Comparison of ENCODE assay signal across 8 cellular contexts in the genomic region with DNA sequence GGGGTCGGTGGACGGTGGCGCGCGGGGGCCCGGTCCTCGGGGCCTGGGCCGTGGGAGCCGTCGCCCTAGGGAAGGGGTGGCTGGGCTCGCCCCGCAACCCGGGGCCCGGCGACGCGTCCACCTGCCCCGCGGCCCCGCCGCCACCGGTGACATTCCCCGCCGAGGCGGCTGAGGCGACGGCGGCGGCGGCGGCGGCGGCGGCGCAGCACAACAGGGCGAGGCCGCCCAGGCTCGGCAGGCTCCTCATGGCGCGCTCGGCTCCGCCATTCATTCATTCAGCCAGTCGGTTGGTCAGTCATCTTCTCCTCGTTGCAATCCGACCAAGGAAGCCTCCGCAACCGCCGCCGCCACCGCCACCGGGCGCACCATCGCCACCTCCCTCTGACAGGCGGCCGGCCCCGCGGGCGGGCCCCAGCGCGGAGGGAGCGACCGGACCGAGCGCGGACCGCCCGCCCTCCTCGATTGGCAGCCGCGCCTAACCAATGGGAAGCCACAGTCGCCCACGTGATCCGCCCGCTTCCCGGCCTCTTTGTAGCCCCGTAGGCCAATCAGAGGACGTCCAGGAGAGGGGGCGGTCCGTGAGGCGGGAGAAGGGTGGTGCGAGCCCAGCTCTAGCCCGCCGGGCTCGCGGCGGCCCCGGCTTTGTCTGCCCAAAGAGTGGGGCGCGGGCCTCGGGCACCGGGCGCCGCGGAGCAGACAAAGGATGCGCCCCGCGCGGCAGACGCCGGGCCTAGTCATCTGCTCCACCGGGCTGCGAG. TPM values are rescaled to one million over a fixed set of nuclear protein-coding genes. Genes with fewer than 3 reads are reported as not detected.
DNase-seq lines count a peak whose midpoint lies in the region; ATAC-seq and TF ChIP-seq lines count a peak whose summit lies in the region.

Gene MEGF9, minus strand, starts transcription at position 383 of the 758 bp plus-strand sequence. Its CDS starts 112 bp downstream, at position 271.

- H3K4me3 ChIP-seq in osteoblast (ENCODE audit: insufficient read depth, low read length) = peak within 1 kb of the TSS; percentile 88
- H3K4me3 ChIP-seq in testis = peak within 1 kb of the TSS; percentile 72 to 77

- peak within 1 kb of the TSS; percentile 83 for H3K4me2 ChIP-seq in osteoblast (ENCODE audit: insufficient read depth, low read length)

- peak within 1 kb of the TSS; percentile 75 for H3K27ac Mint-ChIP-seq in activated naive CD8-positive, alpha-beta T cell
- H3K27ac Mint-ChIP-seq in glutamatergic neuron (ENCODE audit: unreplicated experiment) = peak within 1 kb of the TSS; percentile 78

- H3K36me3 Mint-ChIP-seq in activated naive CD8-positive, alpha-beta T cell = no peaks in the 10 kb centered on the region
- H3K36me3 Mint-ChIP-seq in glutamatergic neuron (ENCODE audit: unreplicated experiment) = peaks cover 5% of the 10 kb centered on the region

- no peaks in the 10 kb centered on the region for H3K27me3 ChIP-seq in osteoblast (ENCODE audit: insufficient read depth, low read length)
- no peaks in the 10 kb centered on the region for H3K27me3 ChIP-seq in testis

- no peaks in the 10 kb centered on the region for H4K20me1 ChIP-seq in osteoblast (ENCODE audit: insufficient read depth, low read length)

- H3K36me3 ChIP-seq in osteoblast (ENCODE audit: insufficient read depth, low read length) = no peaks in the 10 kb centered on the region
- no peaks in the 10 kb centered on the region for H3K36me3 ChIP-seq in testis (ENCODE audit: low read depth, missing control alignments)

- TF ChIP-seq CTCF in GM10266 (IDR thresholded peaks at IDR 0.05; ENCODE audit: control insufficient read depth, insufficient read depth, low read depth, missing control alignments) (no peak), glutamatergic neuron (IDR thresholded peaks at IDR 0.05; ENCODE audit: partially characterized antibody, unreplicated experiment) (no peak), osteoblast (IDR thresholded peaks at IDR 0.05; ENCODE audit: extremely low read depth, low read depth, low read length) (no peak), testis (IDR thresholded peaks at IDR 0.05) (no peak)

- peak within 1 kb of the TSS; percentile 91 for H2AFZ ChIP-seq in osteoblast (ENCODE audit: low read length)

- intact Hi-C loops in testis (cut with DNase I; ENCODE audit: low total_unique reads) = no loop called here

- H3K4me3 Mint-ChIP-seq in activated naive CD8-positive, alpha-beta T cell = peak within 1 kb of the TSS; percentile 87
- H3K4me3 Mint-ChIP-seq in glutamatergic neuron (ENCODE audit: unreplicated experiment) = peak within 1 kb of the TSS; percentile 96

- H3K79me2 ChIP-seq in osteoblast (ENCODE audit: insufficient read depth, low read length) = peaks cover 40% of the 10 kb centered on the region

- ATAC-seq in HG02623 (IDR thresholded peaks at IDR 0.05; ENCODE audit: unreplicated experiment) = peak; percentile 94
- peak; percentile 98 for ATAC-seq in SK-N-SH treated with all-trans-retinoic acid at 6 μM for 48 hours

- H3K27ac ChIP-seq in osteoblast (ENCODE audit: low read depth, low read length) (peak within 1 kb of the TSS; percentile 69), testis (peak within 1 kb of the TSS; percentile 82 to 90)

- no peaks in the 10 kb centered on the region for H3K9me3 Mint-ChIP-seq in activated naive CD8-positive, alpha-beta T cell (ENCODE audit: low read depth)
- H3K9me3 Mint-ChIP-seq in glutamatergic neuron (ENCODE audit: unreplicated experiment) = peaks cover 4% of the 10 kb centered on the region

- WGBS in testis, 2 donors = 0% methylated on average over 51 of the region's 102 CpGs; no CpG with 5 or more reads in 1 of the 2 donors

- peaks cover 36% of the 10 kb centered on the region for H3K4me1 Mint-ChIP-seq in activated naive CD8-positive, alpha-beta T cell (ENCODE audit: low read depth)
- H3K4me1 Mint-ChIP-seq in glutamatergic neuron (ENCODE audit: low read depth, unreplicated experiment) = peaks cover 14% of the 10 kb centered on the region

- no peaks in the 10 kb centered on the region for H3K27me3 Mint-ChIP-seq in activated naive CD8-positive, alpha-beta T cell
- H3K27me3 Mint-ChIP-seq in glutamatergic neuron (ENCODE audit: unreplicated experiment) = peaks cover 5% of the 10 kb centered on the region

- H3K4me1 ChIP-seq in osteoblast (ENCODE audit: insufficient read depth, low read length) = peaks cover 38% of the 10 kb centered on the region
- peaks cover 17% of the 10 kb centered on the region for H3K4me1 ChIP-seq in testis

- no peaks in the 10 kb centered on the region for H3K9me3 ChIP-seq in osteoblast (ENCODE audit: low read depth, low read length)
- H3K9me3 ChIP-seq in testis = no peaks in the 10 kb centered on the region

- peak; percentile 98 for DNase-seq in GM10266 (ENCODE audit: extremely low spot score)
- DNase-seq in NCI-H1092 treated with DMSO at 0.1 percent for 48 hours (lab: John Stamatoyannopoulos, UW) = peak; percentile 97
- DNase-seq in glutamatergic neuron = peak; percentile 98
- peak; percentile 99 for DNase-seq in osteoblast (ENCODE audit: insufficient read length, low spot score, missing footprints)
- peak; percentile 99 for DNase-seq in testis

- TF ChIP-seq POLR2A in testis (IDR thresholded peaks at IDR 0.05) = peak; percentile 70

TF ChIP-seq in SK-N-SH treated with all-trans-retinoic acid at 6 μM for 48 hours, 23 proteins besides CTCF, POLR2A, EP300 and RAD21 (continues in another document):
- TF ChIP-seq PATZ1 (CRISPR knock-in tag; IDR thresholded peaks at IDR 0.05; ENCODE audit: borderline replicate concordance) (no peak), TCF4 (CRISPR knock-in tag; IDR thresholded peaks at IDR 0.05; ENCODE audit: borderline replicate concordance) (no peak), TOX (CRISPR knock-in tag; IDR thresholded peaks at IDR 0.05; ENCODE audit: borderline replicate concordance) (no peak), TSHZ2 (CRISPR knock-in tag; IDR thresholded peaks at IDR 0.05) (no peak), CSRNP3 (CRISPR knock-in tag; IDR thresholded peaks at IDR 0.05) (no peak), PPARA (CRISPR knock-in tag; IDR thresholded peaks at IDR 0.05; ENCODE audit: borderline replicate concordance) (no peak)

RNA-seq across cellular contexts. Expression of gene MEGF9, which starts in this region (rescaled TPM):
- total RNA-seq in glutamatergic neuron (ENCODE audit: unreplicated experiment) = 25.4 TPM
- 10.9 and 11.8 TPM in 2 replicates for total RNA-seq in osteoblast
- total RNA-seq in testis = 1 to 10 TPM; 8.2 to 8.5 TPM
- 7.2 TPM for polyA plus RNA-seq in testis (ENCODE audit: insufficient read depth, low read depth, low replicate concordance)

Comparison
In these comparisons a context has a peak if more than half of its experiments do, and no peak if none do; other contexts are left out.
1. Peak in every context shown above with its lines: DNase-seq, ATAC-seq, H3K4me3 ChIP-seq and H3K27ac ChIP-seq.